ENCODE assay signal across 9 cellular contexts in the genomic region with DNA sequence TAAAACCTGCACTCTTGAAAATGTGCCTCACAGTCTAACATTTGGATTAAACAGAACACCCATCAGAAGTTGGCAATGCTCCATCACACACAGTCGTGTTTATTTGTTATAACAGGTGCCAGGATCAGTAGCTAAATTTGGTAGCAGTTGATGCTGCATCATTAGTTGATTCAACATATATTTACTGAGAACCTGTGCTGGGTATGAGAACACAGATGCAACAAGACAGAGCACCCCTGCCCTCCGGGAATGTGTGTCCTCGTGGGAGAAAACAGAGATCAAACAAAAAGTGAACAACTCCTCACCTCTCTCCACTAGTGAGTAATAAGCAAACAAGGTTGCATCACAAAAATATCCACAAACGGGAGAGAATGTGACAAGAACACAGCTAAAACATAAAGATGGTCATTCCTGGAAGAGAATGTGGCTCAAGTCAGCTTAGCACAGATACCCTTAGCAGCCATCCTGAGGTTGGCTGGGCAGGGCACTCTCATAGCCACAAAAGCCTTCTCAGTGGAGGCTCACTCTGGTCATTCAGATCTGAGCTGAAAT. TPM values are rescaled to one million over a fixed set of nuclear protein-coding genes. Genes with fewer than 3 reads are reported as not detected.
DNase-seq lines count a peak whose midpoint lies in the region; ATAC-seq, FAIRE-seq and TF ChIP-seq lines count a peak whose summit lies in the region.
"Had no signal": no experiment of that assay in that cellular context is flagged by ENCODE, and none has a peak within 500 bp of the region (broad histone marks: within the 10 kb centered on the region; RNA-seq: fewer than 3 reads in every experiment).

No MANE protein-coding gene starts in this region.

- H3K9me2 ChIP-seq in hepatocyte (replicated peaks; ENCODE audit: insufficient read depth) = no peaks in the 10 kb centered on the region

- H3K27me3 ChIP-seq in HepG2 (ENCODE audit: control insufficient read depth in 1 of 2, insufficient read depth in 2 of 2, low read length in 2 of 2) (peaks cover 0 to under 1% of the 10 kb centered on the region in 2 experiments; a peak in 1 of 5 replicates), hepatocyte (no peaks in the 10 kb centered on the region)

- peak; percentile 13 for FAIRE-seq in HTR-8/SVneo (lab: Jason Lieb, UNC)
- no peak for FAIRE-seq in HepG2 (lab: Jason Lieb, UNC)

- peak overlapping the region; percentile 52 for H3K4me2 ChIP-seq in HepG2 (ENCODE audit: low read depth, low read length)
- H3K4me2 ChIP-seq in hepatocyte = no peak overlapping the region

- H3K79me2 ChIP-seq in HepG2 (ENCODE audit: insufficient read depth, low read length) = no peaks in the 10 kb centered on the region
- H3K79me2 ChIP-seq in hepatocyte = no peaks in the 10 kb centered on the region

- peak overlapping the region; percentile 24 for H3K4me3 Mint-ChIP-seq in Calu3 (ENCODE audit: low read depth, unreplicated experiment)

- H3K27ac ChIP-seq in HepG2 (ENCODE audit: extremely low read length, insufficient read depth, low read length) (no peak overlapping the region), hepatocyte (no peak overlapping the region)

- WGBS in HepG2 (ENCODE audit: low lambda C conversion rate) = 0% methylated on average over 4 of the region's 4 CpGs
- WGBS in hepatocyte (ENCODE audit: low lambda C conversion rate, missing lambda C conversion rate) = 42% methylated on average over 4 of the region's 4 CpGs

- TF ChIP-seq CTCF in Calu3 (IDR thresholded peaks at IDR 0.05; ENCODE audit: unreplicated experiment) (no peak), HepG2 (CRISPR knock-in tag; IDR thresholded peaks at IDR 0.05) (no peak), hepatocyte (IDR thresholded peaks at IDR 0.05; ENCODE audit: poor library complexity) (no peak)

- no peaks in the 10 kb centered on the region for H3K27me3 Mint-ChIP-seq in Calu3 (ENCODE audit: unreplicated experiment)

- H3K36me3 Mint-ChIP-seq in Calu3 (ENCODE audit: insufficient read depth, unreplicated experiment) = peaks cover 24% of the 10 kb centered on the region

- intact Hi-C loops in Calu3 (cut with micrococcal nuclease; ENCODE audit: unreplicated experiment) (no loop called here), HepG2 (cut with micrococcal nuclease; ENCODE audit: unreplicated experiment) (no loop called here)

- peak in 1 of 2 experiments; percentile 43; a peak in 1 of 4 replicates for TF ChIP-seq EP300 in HepG2 (IDR thresholded peaks at IDR 0.05; ENCODE audit: low read depth in 2 of 2, low read length in 2 of 2)
- no peak; the same call in 1 of the 2 replicates for TF ChIP-seq EP300 in HepG2 (CRISPR knock-in tag; IDR thresholded peaks at IDR 0.05; ENCODE audit: borderline replicate concordance)

- in situ Hi-C loops in HepG2 (cut with HindIII; ENCODE audit: extremely low pct_ligation_motif_present, low pct_unique_long_range_greater_than_20kb) (no loop called here), KBM-7 (cut with MboI; ENCODE audit: low pct_unique_long_range_greater_than_20kb, low sequenced_read_pairs) (no loop called here)

- H3K9me3 ChIP-seq in HepG2 (ENCODE audit: low read length) (no peaks in the 10 kb centered on the region), hepatocyte (ENCODE audit: low read depth) (no peaks in the 10 kb centered on the region)

- no peak overlapping the region; the same call in 1 of the 2 replicates for H3K9ac ChIP-seq in HepG2 (ENCODE audit: insufficient read depth, low read depth, low read length)

- H3K4me3 ChIP-seq in HepG2 (replicated peaks in 1 of 3; ENCODE audit: insufficient read depth in 1 of 3, low read depth in 2 of 3, low read length in 3 of 3) = no peak overlapping the region
- no peak overlapping the region for H3K4me3 ChIP-seq in hepatocyte

- CTCF ChIA-PET in Calu3 (lab: Charles Lee) = interaction anchor here (0.6 to 1.6 kb wide), 6 partner anchors 8 to 381 kb away, joined by 3 to 11 read pairs (median 4); no protein-coding TSS in a partner anchor
- CTCF ChIA-PET in HepG2 (lab: Yijun Ruan, JAX; ENCODE audit: low intra/inter-chr PET ratio, low total read pairs) = no interaction called here

- H3K4me1 Mint-ChIP-seq in Calu3 (ENCODE audit: low read depth, unreplicated experiment) = peaks cover 63% of the 10 kb centered on the region

- H3K4me1 ChIP-seq in HepG2 (ENCODE audit: insufficient read depth, low read length) (peaks cover 55% of the 10 kb centered on the region), hepatocyte (ENCODE audit: insufficient read depth) (no peaks in the 10 kb centered on the region)

- POLR2A ChIA-PET in HepG2 (lab: Yijun Ruan, JAX) = interaction anchor here (1.0 to 1.6 kb wide), 5 partner anchors 9 to 545 kb away, joined by 3 to 14 read pairs (median 4); partner anchors contain the start of gene SDE2

- H3K36me3 ChIP-seq in HepG2 (replicated peaks in 1 of 2; ENCODE audit: control insufficient read depth in 1 of 2, insufficient read depth in 2 of 2, low read length in 2 of 2) (no peaks in the 10 kb centered on the region), hepatocyte (replicated peaks; ENCODE audit: insufficient read depth, low read depth) (no peaks in the 10 kb centered on the region)

- no peak for TF ChIP-seq POLR2A in HepG2 (IDR thresholded peaks at IDR 0.05; ENCODE audit: insufficient read depth in 1 of 2, low read depth in 2 of 2, low read length in 2 of 2)

- TF ChIP-seq RAD21 in HepG2 (CRISPR knock-in tag; IDR thresholded peaks at IDR 0.05) = no peak

- DNase-seq in Calu3 (no peak), HTR-8/SVneo (ENCODE audit: insufficient read length, low spot score) (no peak), HepG2 (ENCODE audit: low spot score) (peak; percentile 65), epidermal melanocyte (ENCODE audit: insufficient read length, low spot score) (no peak), KBM-7 (no peak), hepatocyte (ENCODE audit: low spot score) (no peak)
- DNase-seq: mesendoderm had no signal

- BruUV-seq in Calu3 (replicated peaks; lab: Mats Ljungman, UMichigan) = no TSS peak
- no TSS peak for BruUV-seq in HepG2 (replicated peaks; lab: Mats Ljungman, UMichigan)

- ATAC-seq in SK-N-SH treated with all-trans-retinoic acid at 6 μM for 48 hours (peak; percentile 62), HepG2 (peak; percentile 58), GM21515 (IDR thresholded peaks at IDR 0.05; ENCODE audit: unreplicated experiment) (no peak)

- H2AFZ ChIP-seq in HepG2 (ENCODE audit: low read length) = no peak overlapping the region
- no peak overlapping the region for H2AFZ ChIP-seq in hepatocyte

- H3K27ac Mint-ChIP-seq in Calu3 (ENCODE audit: unreplicated experiment) = peak overlapping the region; percentile 79

- H4K20me1 ChIP-seq in HepG2 (ENCODE audit: insufficient read depth, low read length) (no peaks in the 10 kb centered on the region), hepatocyte (ENCODE audit: insufficient read depth, poor library complexity, severe bottlenecking) (no peaks in the 10 kb centered on the region)

- no peaks in the 10 kb centered on the region for H3K9me3 Mint-ChIP-seq in Calu3 (ENCODE audit: low read depth, unreplicated experiment)

TF ChIP-seq in SK-N-SH treated with all-trans-retinoic acid at 6 μM for 48 hours, 23 proteins besides CTCF, POLR2A, EP300 and RAD21 (continues in another document):
- TF ChIP-seq ZNF70 (CRISPR knock-in tag; IDR thresholded peaks at IDR 0.05) (no peak), RARB (CRISPR knock-in tag; IDR thresholded peaks at IDR 0.05) (no peak)

TF ChIP-seq in HepG2, 621 proteins besides CTCF, POLR2A, EP300 and RAD21 (continues in another document):
- TF ChIP-seq TBX3 (IDR thresholded peaks at IDR 0.05; ENCODE audit: borderline replicate concordance) (peak; percentile 30; the same call in 1 of the 2 replicates), SP5 (CRISPR knock-in tag; IDR thresholded peaks at IDR 0.05; ENCODE audit: borderline replicate concordance, low read depth) (no peak), ZFP90 (CRISPR knock-in tag; IDR thresholded peaks at IDR 0.05; ENCODE audit: borderline replicate concordance) (no peak), FOXA1 (IDR thresholded peaks at IDR 0.05) (no peak), FOXA1 (CRISPR knock-in tag; IDR thresholded peaks at IDR 0.05) (peak; percentile 80), FOXP1 (IDR thresholded peaks at IDR 0.05) (no peak), FOXP1 (CRISPR knock-in tag; IDR thresholded peaks at IDR 0.05) (peak; percentile 73)

RNA-seq across cellular contexts. Expression of gene LBR, which starts 26.3 kb away (rescaled TPM):
- total RNA-seq in Calu3 (2022) (172 and 183 TPM in 2 replicates), HepG2 (2016; rRNA removed; fragmentation: Illumina TruSeq; extraction: Trizol) (64.4 and 76.7 TPM in 2 replicates), hepatocyte (54.2 and 65.9 TPM in 2 replicates)
- 5.8 and 7.2 TPM in 2 replicates for total RNA-seq in HepG2 (2016; cell fraction: cytosol; rRNA removed; fragmentation: Illumina TruSeq; extraction: Trizol; ENCODE audit: low read depth)
- total RNA-seq in HepG2 (2016; cell fraction: insoluble cytoplasmic fraction; rRNA removed; fragmentation: Illumina TruSeq; extraction: Trizol) = 58.0 and 76.5 TPM in 2 replicates
- total RNA-seq in HepG2 (2016; cell fraction: membrane; rRNA removed; fragmentation: Illumina TruSeq; extraction: Trizol) = 18.3 and 23.6 TPM in 2 replicates
- 103 and 116 TPM in 2 replicates for total RNA-seq in HepG2 (2016; cell fraction: nucleus; rRNA removed; fragmentation: Illumina TruSeq; extraction: Trizol)
- polyA plus RNA-seq in HepG2 (2011; rRNA removed) (38.2 and 38.9 TPM in 2 replicates), hepatocyte (29.6 and 33.3 TPM in 2 replicates)
- 25.2 and 34.9 TPM in 2 replicates for polyA plus RNA-seq in HepG2 (2011; cell fraction: cytosol; rRNA removed)
- 20.9 and 21.1 TPM in 2 replicates for polyA plus RNA-seq in HepG2 (2011; cell fraction: nucleus; rRNA removed)
- 42.0 and 46.8 TPM in 2 replicates for polyA plus RNA-seq in HepG2 (2012)
- polyA plus RNA-seq in HepG2 (2016; cell fraction: cytosol; fragmentation: Illumina TruSeq; extraction: Trizol; ENCODE audit: low read depth) = 3.8 and 4.4 TPM in 2 replicates
- 58.6 and 66.3 TPM in 2 replicates for polyA plus RNA-seq in HepG2 (2016; cell fraction: insoluble cytoplasmic fraction; fragmentation: Illumina TruSeq; extraction: Trizol; ENCODE audit: low read depth)
- polyA plus RNA-seq in HepG2 (2016; cell fraction: membrane; fragmentation: Illumina TruSeq; extraction: Trizol; ENCODE audit: low read depth) = 12.1 and 13.5 TPM in 2 replicates
- 109 and 114 TPM in 2 replicates for polyA plus RNA-seq in HepG2 (2016; cell fraction: nucleus; fragmentation: Illumina TruSeq; extraction: Trizol; ENCODE audit: insufficient read depth, low read depth)
- 59.8 and 110 TPM in 2 replicates for polyA minus RNA-seq in HepG2 (2011; rRNA and poly(A)+ RNA removed; ENCODE audit: low replicate concordance)
- 35.1 and 35.9 TPM in 2 replicates for polyA minus RNA-seq in HepG2 (2011; cell fraction: cytosol; rRNA and poly(A)+ RNA removed)
- 43.9 and 51.8 TPM in 2 replicates for polyA minus RNA-seq in HepG2 (2011; cell fraction: nucleus; rRNA and poly(A)+ RNA removed)
